In genomic region chr22:20015187-20015625, GRCh38 we compare ENCODE assay signal across 15 cellular contexts. TPM values are rescaled to one million over a fixed set of nuclear protein-coding genes. Genes with fewer than 3 reads are reported as not detected.
DNase-seq lines count a peak whose midpoint lies in the region; ATAC-seq and TF ChIP-seq lines count a peak whose summit lies in the region.
"Had no signal": no experiment of that assay in that cellular context is flagged by ENCODE, and none has a peak within 500 bp of the region (broad histone marks: within the 10 kb centered on the region; RNA-seq: fewer than 3 reads in every experiment).

No MANE protein-coding gene starts in this region.

- no peaks in the 10 kb centered on the region for H3K36me3 Mint-ChIP-seq in activated naive CD4-positive, alpha-beta T cell treated with anti-CD3 and anti-CD28 coated beads for 36 hours (ENCODE audit: low read depth)
- no peaks in the 10 kb centered on the region for H3K36me3 Mint-ChIP-seq in stimulated activated naive B cell treated with anti-CD40 and anti-IgM and Interleukin-4, amounts not matched to agents 10 μg/mL and 1 μg/mL and 100 μg/mL, for 72 hours

- no peak overlapping the region for H3K27ac Mint-ChIP-seq in activated naive CD4-positive, alpha-beta T cell treated with anti-CD3 and anti-CD28 coated beads for 36 hours
- no peak overlapping the region for H3K27ac Mint-ChIP-seq in stimulated activated naive B cell treated with anti-CD40 and anti-IgM and Interleukin-4, amounts not matched to agents 10 μg/mL and 1 μg/mL and 100 μg/mL, for 72 hours

- H3K9me3 ChIP-seq in RWPE2 (ENCODE audit: severe bottlenecking) (peaks cover under 1% of the 10 kb centered on the region), testis (no peaks in the 10 kb centered on the region)
- H3K9me3 ChIP-seq: lower lobe of right lung had no signal

- CTCF ChIA-PET in activated naive CD4-positive, alpha-beta T cell treated with anti-CD3 and anti-CD28 coated beads for 36 hours (lab: Charles Lee), result interaction anchor here (0.8 to 3.6 kb wide), 4 partner anchors 45 to 284 kb away, joined by 3 to 13 read pairs (median 4); no protein-coding TSS in a partner anchor

- H3K4me1 ChIP-seq in RWPE2 (ENCODE audit: insufficient read depth, poor library complexity, severe bottlenecking), result peaks cover 8% of the 10 kb centered on the region
- H3K4me1 ChIP-seq in testis, result peaks cover 7% of the 10 kb centered on the region

- H3K27me3 Mint-ChIP-seq in activated naive CD4-positive, alpha-beta T cell treated with anti-CD3 and anti-CD28 coated beads for 36 hours (ENCODE audit: low read depth), result peaks cover 11% of the 10 kb centered on the region
- H3K27me3 Mint-ChIP-seq in stimulated activated naive B cell treated with anti-CD40 and anti-IgM and Interleukin-4, amounts not matched to agents 10 μg/mL and 1 μg/mL and 100 μg/mL, for 72 hours, result peaks cover 18 to 19% of the 10 kb centered on the region in 2 donors

- H3K9me3 Mint-ChIP-seq in activated naive CD4-positive, alpha-beta T cell treated with anti-CD3 and anti-CD28 coated beads for 36 hours, result no peaks in the 10 kb centered on the region
- no peaks in the 10 kb centered on the region for H3K9me3 Mint-ChIP-seq in stimulated activated naive B cell treated with anti-CD40 and anti-IgM and Interleukin-4, amounts not matched to agents 10 μg/mL and 1 μg/mL and 100 μg/mL, for 72 hours

- intact Hi-C loops in activated naive CD4-positive, alpha-beta T cell treated with anti-CD3 and anti-CD28 coated beads for 36 hours (cut with micrococcal nuclease), result no loop called here
- intact Hi-C loops in testis (cut with DNase I; ENCODE audit: low total_unique reads), result no loop called here

- H3K27me3 ChIP-seq in RWPE2 (ENCODE audit: insufficient read depth, poor library complexity, severe bottlenecking) (no peaks in the 10 kb centered on the region), testis (no peaks in the 10 kb centered on the region)

- WGBS in testis, 2 donors, result 20 to 88% methylated on average over 1 to 10 of the region's 10 CpGs

- H3K4me1 Mint-ChIP-seq in activated naive CD4-positive, alpha-beta T cell treated with anti-CD3 and anti-CD28 coated beads for 36 hours (ENCODE audit: low read depth), result peaks cover 10% of the 10 kb centered on the region
- peaks cover 12 to 15% of the 10 kb centered on the region in 2 donors for H3K4me1 Mint-ChIP-seq in stimulated activated naive B cell treated with anti-CD40 and anti-IgM and Interleukin-4, amounts not matched to agents 10 μg/mL and 1 μg/mL and 100 μg/mL, for 72 hours

- no peak for TF ChIP-seq POLR2A in testis (IDR thresholded peaks at IDR 0.05)

- H3K4me3 ChIP-seq in RWPE2 (ENCODE audit: severe bottlenecking), result peak overlapping the region; percentile 81
- no peak overlapping the region for H3K4me3 ChIP-seq in testis

- TF ChIP-seq CTCF in RWPE2 (IDR thresholded peaks at IDR 0.05; ENCODE audit: poor library complexity, severe bottlenecking) (no peak), testis (IDR thresholded peaks at IDR 0.05) (no peak)

- ATAC-seq in RWPE2 (ENCODE audit: low read depth), result no peak
- peak; percentile 2 for ATAC-seq in left lobe of liver
- no peak for ATAC-seq in stimulated activated naive B cell treated with anti-CD40 and anti-IgM and Interleukin-4, amounts not matched to agents 10 μg/mL and 1 μg/mL and 100 μg/mL, for 72 hours (replicated peaks)
- ATAC-seq: lower lobe of right lung had no signal

- H3K36me3 ChIP-seq in RWPE2 (ENCODE audit: low read depth), result no peaks in the 10 kb centered on the region
- no peaks in the 10 kb centered on the region for H3K36me3 ChIP-seq in testis (ENCODE audit: low read depth, missing control alignments)
- H3K36me3 ChIP-seq: lower lobe of right lung had no signal

- no peak for DNase-seq in activated naive CD4-positive, alpha-beta T cell treated with anti-CD3 and anti-CD28 coated beads for 36 hours
- no peak for DNase-seq in activated naive CD4-positive, alpha-beta T cell (lab: John Stamatoyannopoulos, UW)
- no peak for DNase-seq in RWPE2 (ENCODE audit: low spot score)
- DNase-seq in left lobe of liver (ENCODE audit: low spot score), result no peak
- no peak for DNase-seq in stimulated activated naive B cell treated with anti-CD40 and anti-IgM and Interleukin-4, amounts not matched to agents 10 μg/mL and 1 μg/mL and 100 μg/mL, for 72 hours
- DNase-seq in activated effector memory CD4-positive, alpha-beta T cell treated with anti-CD3 and anti-CD28 coated beads, Interleukin-2, amount 50 U/mL, for 16 hours, result no peak
- no peak for DNase-seq in testis
- DNase-seq in islet precursor cell, result no peak
- DNase-seq: activated CD4-positive, CD25-positive, alpha-beta regulatory T cell; lower lobe of right lung; NCI-H1092; NCI-H526; retina; SIG-M5; trophoblast cell had no signal

- H3K4me3 Mint-ChIP-seq in activated naive CD4-positive, alpha-beta T cell treated with anti-CD3 and anti-CD28 coated beads for 36 hours, result peak overlapping the region; percentile 50
- peak overlapping the region; percentile 32 to 43 for H3K4me3 Mint-ChIP-seq in stimulated activated naive B cell treated with anti-CD40 and anti-IgM and Interleukin-4, amounts not matched to agents 10 μg/mL and 1 μg/mL and 100 μg/mL, for 72 hours

- H3K27ac ChIP-seq in RWPE2 (ENCODE audit: poor library complexity, severe bottlenecking) (no peak overlapping the region), testis (no peak overlapping the region)

RNA-seq across cellular contexts. Expression of gene ARVCF, which starts 1.4 kb away (rescaled TPM):
- total RNA-seq in activated naive CD4-positive, alpha-beta T cell treated with anti-CD3 and anti-CD28 coated beads for 36 hours, result 1 to 10 TPM; 2.0 to 2.6 TPM
- total RNA-seq in left lobe of liver (18.7 TPM), testis (10 to 100 TPM; 43.2 to 57.7 TPM)
- polyA plus RNA-seq in testis (ENCODE audit: insufficient read depth, low read depth, low replicate concordance), result 21.1 TPM

RNA-seq across cellular contexts. Expression of gene TANGO2, which starts 5.7 kb away (rescaled TPM):
- 10 to 100 TPM; 16.0 to 19.0 TPM for total RNA-seq in activated naive CD4-positive, alpha-beta T cell treated with anti-CD3 and anti-CD28 coated beads for 36 hours
- total RNA-seq in left lobe of liver (12.5 TPM), testis (10 to 100 TPM; 13.5 to 21.5 TPM)
- 19.0 TPM for polyA plus RNA-seq in testis (ENCODE audit: insufficient read depth, low read depth, low replicate concordance)
